In genomic region chr18:12968619-12969018, GRCh38 we compare ENCODE assay signal across 23 cellular contexts. TPM values are rescaled to one million over a fixed set of nuclear protein-coding genes. Genes with fewer than 3 reads are reported as not detected.
A peak's percentile ranks its signal among the peaks of the same experiment; 100 is the strongest.
DNase-seq lines count a peak whose midpoint lies in the region; TF ChIP-seq lines count a peak whose summit lies in the region.
"Had no signal": no experiment of that assay in that cellular context is flagged by ENCODE, and none has a peak within 500 bp of the region (broad histone marks: within the 10 kb centered on the region; RNA-seq: fewer than 3 reads in every experiment).

No MANE protein-coding gene starts in this region.

- H3K27me3 Mint-ChIP-seq in activated naive CD4-positive, alpha-beta T cell treated with anti-CD3 and anti-CD28 coated beads, Interleukin-2, amount 10 ng/mL, durations not matched to agents 7 days and 5 days, result no peaks in the 10 kb centered on the region
- H3K27me3 Mint-ChIP-seq in H9 (ENCODE audit: low read depth) (no peaks in the 10 kb centered on the region), mesothelial cell of epicardium (ENCODE audit: low read depth) (no peaks in the 10 kb centered on the region)
- H3K27me3 Mint-ChIP-seq: CD4-positive, alpha-beta T cell had no signal

- no peak overlapping the region for H2BK15ac ChIP-seq in H9 (ENCODE audit: low read depth, low read length)

- no peak overlapping the region for H3K4me3 Mint-ChIP-seq in activated naive CD4-positive, alpha-beta T cell treated with anti-CD3 and anti-CD28 coated beads, Interleukin-2, amount 10 ng/mL, durations not matched to agents 7 days and 5 days
- H3K4me3 Mint-ChIP-seq in H9 (no peak overlapping the region), mesothelial cell of epicardium (no peak overlapping the region)
- H3K4me3 Mint-ChIP-seq: CD4-positive, alpha-beta T cell had no signal

- H3K27ac ChIP-seq in H9 (ENCODE audit: insufficient read length, low read depth, low read length), result no peak overlapping the region
- H3K27ac ChIP-seq: A549, RWPE1, SK-N-MC had no signal

- H3K9me3 Mint-ChIP-seq in activated naive CD4-positive, alpha-beta T cell treated with anti-CD3 and anti-CD28 coated beads, Interleukin-2, amount 10 ng/mL, durations not matched to agents 7 days and 5 days, result no peaks in the 10 kb centered on the region
- H3K9me3 Mint-ChIP-seq in H9 (no peaks in the 10 kb centered on the region), mesothelial cell of epicardium (no peaks in the 10 kb centered on the region)
- H3K9me3 Mint-ChIP-seq: CD4-positive, alpha-beta T cell had no signal

- peaks cover 22% of the 10 kb centered on the region for H3K4me1 Mint-ChIP-seq in activated naive CD4-positive, alpha-beta T cell treated with anti-CD3 and anti-CD28 coated beads, Interleukin-2, amount 10 ng/mL, durations not matched to agents 7 days and 5 days
- H3K4me1 Mint-ChIP-seq in H9 (peaks cover 0 to 2% of the 10 kb centered on the region in 2 experiments; a peak in 1 of 4 replicates), mesothelial cell of epicardium (no peaks in the 10 kb centered on the region)

- no peaks in the 10 kb centered on the region for H3K4me1 ChIP-seq in H9 (ENCODE audit: insufficient read depth, low read length)
- H3K4me1 ChIP-seq: A549, BE2C had no signal

- no peak overlapping the region for H3T11ph ChIP-seq in H9 (ENCODE audit: low read length)

- DNase-seq in activated naive CD4-positive, alpha-beta T cell treated with anti-CD3 and anti-CD28 coated beads, Interleukin-2, amount 10 ng/mL, durations not matched to agents 7 days and 5 days, result no peak
- DNase-seq in activated naive CD4-positive, alpha-beta T cell treated with Interleukin-2 at 50 U/mL for 16 hours, result no peak
- no peak for DNase-seq in H9
- DNase-seq in mesothelial cell of epicardium (ENCODE audit: low spot score in 2 of 2, unreplicated experiment in 2 of 2), result no peak
- no peak for DNase-seq in mesenteric fat pad (ENCODE audit: low spot score)
- no peak for DNase-seq in stimulated activated CD4-positive, alpha-beta T cell treated with anti-CD3 and anti-CD28 coated beads, Interleukin-2, amount 100 ng/mL, for 24 hours
- DNase-seq in NCI-H2227 (lab: John Stamatoyannopoulos, UW; ENCODE audit: unreplicated experiment), result no peak
- DNase-seq: BE2C; CD4-positive, alpha-beta T cell; COR-L47; DND-41; KG1; NCI-H1092; NCI-H146; NCI-H2029; NCI-H226; NCI-H510A treated with DMSO at 0.1 percent for 48 hours; NCI-H748 treated with DMSO at 0.1 percent for 48 hours; NK-92 treated with Interleukin-12 subunit alpha and Interleukin-12 subunit beta, amount 100 ng/mL, for 24 hours; SHP77 treated with DMSO at 0.1 percent for 48 hours had no signal

- peak overlapping the region; percentile 9 for H3K27ac Mint-ChIP-seq in activated naive CD4-positive, alpha-beta T cell treated with anti-CD3 and anti-CD28 coated beads, Interleukin-2, amount 10 ng/mL, durations not matched to agents 7 days and 5 days
- peak overlapping the region in 2 of 3 experiments; percentile 23 to 40; a peak in 2 of 7 replicates for H3K27ac Mint-ChIP-seq in H9
- H3K27ac Mint-ChIP-seq in mesothelial cell of epicardium, result peak overlapping the region; percentile 44
- H3K27ac Mint-ChIP-seq: CD4-positive, alpha-beta T cell had no signal

- H3K79me2 ChIP-seq in H9 (ENCODE audit: insufficient read depth, low read length), result no peaks in the 10 kb centered on the region

- H3K56ac ChIP-seq in H9 (ENCODE audit: insufficient read length, low read depth, low read length), result no peak overlapping the region

- no peak overlapping the region for H3K14ac ChIP-seq in H9 (ENCODE audit: insufficient read depth, low read length)

- no peak overlapping the region for H3K9ac ChIP-seq in H9 (ENCODE audit: extremely low read depth, insufficient read length, low read length)

- H2BK5ac ChIP-seq in H9 (ENCODE audit: insufficient read length, low read length), result no peak overlapping the region

- H3K18ac ChIP-seq in H9 (ENCODE audit: insufficient read length, low read depth, low read length), result no peak overlapping the region

- no CpG with 5 or more reads among the region's 6 CpGs for WGBS in H9 (ENCODE audit: extremely low coverage, insufficient read length, low lambda C conversion rate)

- no peak overlapping the region for H4K5ac ChIP-seq in H9 (ENCODE audit: insufficient read length, low read depth, low read length)

- no peak overlapping the region for H3K4ac ChIP-seq in H9 (ENCODE audit: low read depth, low read length)

- H4K20me1 ChIP-seq in H9 (ENCODE audit: control insufficient read depth, insufficient read depth, insufficient read length), result no peaks in the 10 kb centered on the region

- CTCF ChIA-PET in activated naive CD4-positive, alpha-beta T cell treated with anti-CD3 and anti-CD28 coated beads, Interleukin-2, amount 10 ng/mL, durations not matched to agents 7 days and 5 days (lab: Charles Lee), result no interaction called here

- no peaks in the 10 kb centered on the region for H3K27me3 ChIP-seq in H9 (ENCODE audit: insufficient read depth, low read length)
- H3K27me3 ChIP-seq: BE2C had no signal

- H3K36me3 Mint-ChIP-seq in activated naive CD4-positive, alpha-beta T cell treated with anti-CD3 and anti-CD28 coated beads, Interleukin-2, amount 10 ng/mL, durations not matched to agents 7 days and 5 days, result peaks cover 47% of the 10 kb centered on the region
- H3K36me3 Mint-ChIP-seq in H9 (ENCODE audit: insufficient read depth in 1 of 3, low read depth in 3 of 3) (peaks cover 47 to 83% (median 68%) of the 10 kb centered on the region in 3 experiments), mesothelial cell of epicardium (peaks cover 41% of the 10 kb centered on the region)

- no peak overlapping the region for H2BK12ac ChIP-seq in H9 (ENCODE audit: insufficient read length, low read depth, low read length)

- H4K8ac ChIP-seq in H9 (replicated peaks; ENCODE audit: insufficient read length, low read depth, low read length), result no peak overlapping the region

- no peaks in the 10 kb centered on the region for H3K9me3 ChIP-seq in H9 (ENCODE audit: control insufficient read depth, low read depth, low read length)
- H3K9me3 ChIP-seq: A549, BE2C had no signal

- no peak overlapping the region for H4K91ac ChIP-seq in H9 (ENCODE audit: insufficient read length, low read depth, low read length)

- no peak overlapping the region for H3K4me2 ChIP-seq in H9 (ENCODE audit: insufficient read depth, insufficient read length, low read length)
- H3K4me2 ChIP-seq: A549 had no signal

- no peak overlapping the region for H2AK5ac ChIP-seq in H9 (ENCODE audit: insufficient read length, low read length)

- no peak overlapping the region for H2AFZ ChIP-seq in H9 (ENCODE audit: low read length)

- H2BK20ac ChIP-seq in H9 (ENCODE audit: low read depth, low read length, poor library complexity, severe bottlenecking), result no peak overlapping the region

- H3K23me2 ChIP-seq in H9 (ENCODE audit: insufficient read length, low read depth, low read length, poor library complexity, severe bottlenecking), result no peaks in the 10 kb centered on the region

- no peaks in the 10 kb centered on the region for H3K79me1 ChIP-seq in H9 (ENCODE audit: insufficient read depth, low read depth, low read length, poor library complexity, severe bottlenecking)

- no peak for TF ChIP-seq CTCF in H9 (conservative IDR thresholded peaks at IDR 0.05)
- TF ChIP-seq CTCF in mesothelial cell of epicardium (IDR thresholded peaks at IDR 0.05; ENCODE audit: unreplicated experiment), result no peak

- no peak overlapping the region for H2BK120ac ChIP-seq in H9 (ENCODE audit: low read depth, low read length, poor library complexity, severe bottlenecking)

- no peak overlapping the region for H3K23ac ChIP-seq in H9 (ENCODE audit: insufficient read length, low read depth, low read length)

RNA-seq across cellular contexts. Expression of gene SEH1L, which starts 20.8 kb away (rescaled TPM):
- 93.3 and 97.2 TPM in 2 replicates for total RNA-seq in H9 (2021)
- 50.5 to 51.5 TPM (median 50.7 TPM) in 3 replicates for total RNA-seq in mesothelial cell of epicardium
- total RNA-seq in mesenteric fat pad, result 57.0 TPM

RNA-seq across cellular contexts. Expression of gene CEP192, which starts 22.5 kb away (rescaled TPM):
- total RNA-seq in H9 (2021) (22.0 and 23.5 TPM in 2 replicates), mesothelial cell of epicardium (32.7 to 36.5 TPM (median 34.6 TPM) in 3 replicates), mesenteric fat pad (13.5 TPM)
